In genomic region chr2:102070058-102070642, GRCh38 we compare ENCODE assay signal across 1 cellular context.
TF ChIP-seq lines count a peak whose summit lies in the region.

No MANE protein-coding gene starts in this region.

TF ChIP-seq in HepG2, 621 proteins besides CTCF, POLR2A, EP300 and RAD21 (continued from another document and continues in another):
- TF ChIP-seq ZNF646 (CRISPR knock-in tag; IDR thresholded peaks at IDR 0.05) (peak; percentile 88), ZBTB37 (CRISPR knock-in tag; IDR thresholded peaks at IDR 0.05) (0 out of 2 replicates have a peak, but pooled peaks have one; percentile 66), PAXIP1 (CRISPR knock-in tag; conservative IDR thresholded peaks at IDR 0.05) (0 out of 2 replicates have a peak, but pooled peaks have one; percentile 26), SAP130 (CRISPR knock-in tag; IDR thresholded peaks at IDR 0.05; ENCODE audit: low read depth) (peak; percentile 63), ZNF430 (CRISPR knock-in tag; IDR thresholded peaks at IDR 0.05) (peak; percentile 36; the same call in 1 of the 2 replicates), TP53 (CRISPR knock-in tag; conservative IDR thresholded peaks at IDR 0.05) (no peak), HCFC1 (IDR thresholded peaks at IDR 0.05; ENCODE audit: low read depth, low read length) (no peak), CAMTA2 (CRISPR knock-in tag; IDR thresholded peaks at IDR 0.05; ENCODE audit: borderline replicate concordance) (peak; percentile 66; the same call in 1 of the 2 replicates), ZNF687 (CRISPR knock-in tag; IDR thresholded peaks at IDR 0.05) (peak; percentile 63; the same call in 1 of the 2 replicates), ZNF816 (CRISPR knock-in tag; IDR thresholded peaks at IDR 0.05; ENCODE audit: borderline replicate concordance) (no peak), ZNF547 (CRISPR knock-in tag; IDR thresholded peaks at IDR 0.05) (no peak), ZNF605 (CRISPR knock-in tag; IDR thresholded peaks at IDR 0.05) (peak; percentile 69; the same call in 1 of the 2 replicates), LBX2 (CRISPR knock-in tag; IDR thresholded peaks at IDR 0.05; ENCODE audit: borderline replicate concordance) (no peak), THRA (CRISPR knock-in tag; IDR thresholded peaks at IDR 0.05; ENCODE audit: borderline replicate concordance) (peak; percentile 14; the same call in 1 of the 2 replicates), SMARCE1 (IDR thresholded peaks at IDR 0.05; ENCODE audit: borderline replicate concordance) (no peak), ZNF672 (CRISPR knock-in tag; IDR thresholded peaks at IDR 0.05) (no peak), ZNF142 (CRISPR knock-in tag; IDR thresholded peaks at IDR 0.05) (no peak), JUND (CRISPR knock-in tag; IDR thresholded peaks at IDR 0.05) (no peak), THAP9 (CRISPR knock-in tag; IDR thresholded peaks at IDR 0.05; ENCODE audit: borderline replicate concordance) (no peak), ZNF878 (CRISPR knock-in tag; IDR thresholded peaks at IDR 0.05) (no peak), FOSL2 (CRISPR knock-in tag; IDR thresholded peaks at IDR 0.05) (0 out of 2 replicates have a peak, but pooled peaks have one; percentile 27), ERF (CRISPR knock-in tag; IDR thresholded peaks at IDR 0.05) (0 out of 2 replicates have a peak, but pooled peaks have one; percentile 27), YY1 (IDR thresholded peaks at IDR 0.05; ENCODE audit: insufficient read depth, insufficient replicate concordance, low read depth, low read length) (peak; percentile 33)
